Comparison of ENCODE assay signal across 22 cellular contexts in the genomic region with DNA sequence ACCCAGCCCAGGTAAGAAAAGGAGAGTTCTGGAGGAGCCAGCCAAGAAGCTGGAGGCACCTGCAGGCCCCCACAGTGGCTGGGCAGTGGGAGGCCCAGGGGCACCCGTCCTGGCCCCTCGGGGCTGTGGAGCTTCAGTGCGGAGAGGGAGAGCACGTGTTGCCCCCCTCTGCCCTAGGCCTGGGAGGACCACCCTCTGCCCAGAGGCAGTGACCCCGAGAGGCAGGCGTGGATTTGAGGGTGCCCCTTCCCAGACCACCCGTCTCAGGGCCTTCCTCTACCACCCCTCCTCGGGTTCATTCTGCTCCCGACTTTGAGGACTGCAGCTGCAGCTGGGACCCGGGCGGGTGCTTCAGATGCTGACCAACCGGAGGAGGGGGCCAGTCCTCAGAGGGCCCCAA. TPM values are rescaled to one million over a fixed set of nuclear protein-coding genes. Genes with fewer than 3 reads are reported as not detected.
DNase-seq lines count a peak whose midpoint lies in the region; FAIRE-seq and TF ChIP-seq lines count a peak whose summit lies in the region.
"Had no signal": no experiment of that assay in that cellular context is flagged by ENCODE, and none has a peak within 500 bp of the region (broad histone marks: within the 10 kb centered on the region; RNA-seq: fewer than 3 reads in every experiment).

No MANE protein-coding gene starts in this region.

- no peaks in the 10 kb centered on the region for H3K36me3 Mint-ChIP-seq in neural crest cell (ENCODE audit: low read depth)
- H3K36me3 Mint-ChIP-seq: CD8-positive, alpha-beta memory T cell had no signal

- no peaks in the 10 kb centered on the region for H3K9me3 ChIP-seq in BLaER1 treated with 17β-estradiol and CSF1 and Interleukin-3, amounts not matched to agents 10 nM and 100 nM (replicated peaks in 1 of 11)
- no peaks in the 10 kb centered on the region for H3K9me3 ChIP-seq in SJCRH30 (replicated peaks)

- FAIRE-seq in urothelium cell line (lab: Jason Lieb, UNC) = no peak
- FAIRE-seq: D721Med, GM12891, GM18507 had no signal

- H3K27me3 ChIP-seq in BLaER1 treated with 17β-estradiol and CSF1 and Interleukin-3, amounts not matched to agents 10 nM and 100 nM = peaks cover 0 to 6% (median 0%) of the 10 kb centered on the region in 11 experiments; a peak in 1 of 22 replicates
- H3K27me3 ChIP-seq in SJCRH30 = no peaks in the 10 kb centered on the region

- H3K4me3 Mint-ChIP-seq in neural crest cell = no peak overlapping the region
- H3K4me3 Mint-ChIP-seq: CD14-positive monocyte; CD4-positive, alpha-beta T cell; CD8-positive, alpha-beta memory T cell; GM23338; H9 had no signal

- peaks cover 0 to 75% (median 30%) of the 10 kb centered on the region in 11 experiments; a peak in 15 of 22 replicates for H4K20me1 ChIP-seq in BLaER1 treated with 17β-estradiol and CSF1 and Interleukin-3, amounts not matched to agents 10 nM and 100 nM

- no peak for TF ChIP-seq CTCF in neural crest cell (conservative IDR thresholded peaks at IDR 0.05)

- DNase-seq in SJCRH30 = no peak
- DNase-seq in neural crest cell (ENCODE audit: low read depth, low spot score) = no peak
- DNase-seq in SHP77 (lab: John Stamatoyannopoulos, UW) = no peak
- DNase-seq in urothelium cell line (ENCODE audit: low spot score) = no peak
- DNase-seq in SKM-1 treated with dmso at 0.1 percent for 144 hours (lab: John Stamatoyannopoulos, UW; ENCODE audit: unreplicated experiment) = no peak
- DNase-seq: CD4-positive, alpha-beta T cell; CD8-positive, alpha-beta memory T cell; DMS 273 treated with DMSO at 0.1 percent for 48 hours; DMS53; DMS79 treated with DMSO at 0.1 percent for 48 hours; GF-D8; H9 had no signal

- peak overlapping the region in 7 of 11 experiments; percentile 15 to 64 (median 31); a peak in 7 of 22 replicates for H3K9ac ChIP-seq in BLaER1 treated with 17β-estradiol and CSF1 and Interleukin-3, amounts not matched to agents 10 nM and 100 nM

- H3K9me3 Mint-ChIP-seq in neural crest cell = no peaks in the 10 kb centered on the region
- H3K9me3 Mint-ChIP-seq: CD14-positive monocyte; CD4-positive, alpha-beta T cell; CD8-positive, alpha-beta memory T cell; GM23338; H9 had no signal

- H3K27ac Mint-ChIP-seq in neural crest cell (ENCODE audit: unreplicated experiment) = peak overlapping the region; percentile 67
- H3K27ac Mint-ChIP-seq: CD4-positive, alpha-beta T cell; GM23338 had no signal

- peaks cover 13 to 73% (median 48%) of the 10 kb centered on the region in 10 experiments for H3K4me1 ChIP-seq in BLaER1 treated with 17β-estradiol and CSF1 and Interleukin-3, amounts not matched to agents 10 nM and 100 nM
- peaks cover 29% of the 10 kb centered on the region; the same call in 1 of the 2 replicates for H3K4me1 ChIP-seq in SJCRH30

- H3K36me3 ChIP-seq in BLaER1 treated with 17β-estradiol and CSF1 and Interleukin-3, amounts not matched to agents 10 nM and 100 nM = peaks cover 5 to 78% (median 57%) of the 10 kb centered on the region in 11 experiments
- peaks cover 3% of the 10 kb centered on the region; the same call in 1 of the 2 replicates for H3K36me3 ChIP-seq in SJCRH30

- no peaks in the 10 kb centered on the region for H3K27me3 Mint-ChIP-seq in neural crest cell (ENCODE audit: low read depth)
- H3K27me3 Mint-ChIP-seq: CD4-positive, alpha-beta T cell had no signal

- H3K4me2 ChIP-seq in BLaER1 treated with 17β-estradiol and CSF1 and Interleukin-3, amounts not matched to agents 10 nM and 100 nM = peak overlapping the region; percentile 33 to 79 (median 66); a peak in 21 of 22 replicates
- H3K4me2 ChIP-seq: GM23338 had no signal

- H3K4me3 ChIP-seq in BLaER1 treated with 17β-estradiol and CSF1 and Interleukin-3, amounts not matched to agents 10 nM and 100 nM = no peak overlapping the region
- H3K4me3 ChIP-seq in SJCRH30 = no peak overlapping the region
- H3K4me3 ChIP-seq: GM23338 had no signal

- H3K27ac ChIP-seq in BLaER1 treated with 17β-estradiol and CSF1 and Interleukin-3, amounts not matched to agents 10 nM and 100 nM = peak overlapping the region in 2 of 11 experiments; percentile 50 to 54; a peak in 4 of 22 replicates
- H3K27ac ChIP-seq in SJCRH30 = peak overlapping the region; percentile 44

- H3K4me1 Mint-ChIP-seq in neural crest cell = peaks cover 8% of the 10 kb centered on the region
- H3K4me1 Mint-ChIP-seq: CD14-positive monocyte; CD8-positive, alpha-beta memory T cell had no signal

RNA-seq across cellular contexts. Expression of a gene that starts 12.1 kb away (rescaled TPM):
- 0.12 and 0.63 TPM in 2 replicates for total RNA-seq in SJCRH30 (2014; rRNA removed; shearing (Covaris generic))
- total RNA-seq in neural crest cell = 1.3 and 1.6 TPM in 2 replicates
- total RNA-seq: A172; CD8-positive, alpha-beta memory T cell; Daoy; G401 had no signal

RNA-seq across cellular contexts. Expression of a gene that starts 33.5 kb away (rescaled TPM):
- 8.6 and 9.6 TPM in 2 replicates for total RNA-seq in SJCRH30 (2014; rRNA removed; shearing (Covaris generic))
- total RNA-seq in neural crest cell = 0.16 TPM in 1 of 2 replicates, not detected in the other
- total RNA-seq: A673; CD4-positive, alpha-beta T cell; CD8-positive, alpha-beta memory T cell; G401 had no signal
